Comparison of ENCODE assay signal across 11 cellular contexts in genomic region chr1:72670902-72671301, GRCh38.
"Had no signal": no experiment of that assay in that cellular context is flagged by ENCODE, and none has a peak within 500 bp of the region (broad histone marks: within the 10 kb centered on the region; RNA-seq: fewer than 3 reads in every experiment).

No MANE protein-coding gene starts in this region.

- DNase-seq: effector CD4-positive, alpha-beta T cell; gastrocnemius medialis; head of caudate nucleus; islet precursor cell; left colon; lower lobe of right lung; natural killer cell; stimulated activated CD4-positive, alpha-beta T cell treated with anti-CD3 and anti-CD28 coated beads, Interleukin-4, amount 100 ng/mL, for 1 hour; testis; upper lobe of left lung had no signal

- H3K4me3 ChIP-seq: gastrocnemius medialis, lower lobe of right lung, smooth muscle cell, testis, upper lobe of left lung had no signal

- H3K9me3 ChIP-seq: gastrocnemius medialis, lower lobe of right lung, testis, upper lobe of left lung had no signal

- H3K27ac ChIP-seq: gastrocnemius medialis, lower lobe of right lung, testis, upper lobe of left lung had no signal

- H3K4me1 ChIP-seq: gastrocnemius medialis, lower lobe of right lung, testis, upper lobe of left lung had no signal

- H3K36me3 ChIP-seq: gastrocnemius medialis, lower lobe of right lung, upper lobe of left lung had no signal

- H3K27me3 ChIP-seq: gastrocnemius medialis, testis, upper lobe of left lung had no signal
